In genomic region chr15:69902414-69903062, GRCh38 we compare ENCODE assay signal across 25 cellular contexts.
"Had no signal": no experiment of that assay in that cellular context is flagged by ENCODE, and none has a peak within 500 bp of the region (broad histone marks: within the 10 kb centered on the region; RNA-seq: fewer than 3 reads in every experiment).

No MANE protein-coding gene starts in this region.

- ATAC-seq: left colon; natural killer cell; psoas muscle; sciatic nerve; stimulated activated naive CD8-positive, alpha-beta T cell treated with anti-CD3 and anti-CD28 coated beads, Interleukin-15, amount 100 ng/mL, for 72 hours; upper lobe of right lung had no signal

- H3K27ac ChIP-seq: dorsolateral prefrontal cortex, ovary, psoas muscle, suprapubic skin, transverse colon, upper lobe of right lung, uterus had no signal

- H3K9me3 ChIP-seq: ovary, psoas muscle, suprapubic skin, transverse colon, upper lobe of right lung, uterus had no signal

- H3K9me3 Mint-ChIP-seq: memory B cell; natural killer cell; stimulated activated naive CD8-positive, alpha-beta T cell treated with anti-CD3 and anti-CD28 coated beads, Interleukin-15, amount 100 ng/mL, for 72 hours had no signal

- FAIRE-seq: colon, frontal cortex, islet of Langerhans had no signal

- H3K4me3 Mint-ChIP-seq: memory B cell; natural killer cell; stimulated activated naive CD8-positive, alpha-beta T cell treated with anti-CD3 and anti-CD28 coated beads, Interleukin-15, amount 100 ng/mL, for 72 hours had no signal

- H3K4me2 ChIP-seq: smooth muscle cell had no signal

- H3K4me1 ChIP-seq: psoas muscle, suprapubic skin, transverse colon, upper lobe of right lung, uterus had no signal

- H3K36me3 ChIP-seq: ovary, suprapubic skin, transverse colon, upper lobe of right lung, uterus had no signal

- H3K36me3 Mint-ChIP-seq: memory B cell, natural killer cell had no signal

- H3K4me3 ChIP-seq: dorsolateral prefrontal cortex, lung, ovary, psoas muscle, smooth muscle cell, suprapubic skin, transverse colon, upper lobe of right lung, uterus had no signal

- H3K27me3 ChIP-seq: ovary, transverse colon, upper lobe of right lung, uterus had no signal

- H3K27me3 Mint-ChIP-seq: memory B cell had no signal

- H3K27ac Mint-ChIP-seq: memory B cell, natural killer cell had no signal

- DNase-seq: dorsolateral prefrontal cortex; effector CD4-positive, alpha-beta T cell; hippocampal formation; left colon; natural killer cell; occipital lobe; ovary; posterior cingulate gyrus; psoas muscle; stimulated activated CD4-positive, alpha-beta T cell treated with anti-CD3 and anti-CD28 coated beads, Interleukin-12 subunit alpha, Interleukin-12 subunit beta, amount 100 ng/mL, for 4 hours; stimulated activated CD4-positive, alpha-beta T cell treated with anti-CD3 and anti-CD28 coated beads, Interleukin-1b, Interleukin-23, amount 100 ng/mL, for 48 hours; stimulated activated CD4-positive, alpha-beta T cell treated with anti-CD3 and anti-CD28 coated beads, Interleukin-4, amount 100 ng/mL, for 1 hour; stimulated activated CD8-positive, alpha-beta memory T cell treated with anti-CD3 and anti-CD28 coated beads, Interleukin-4, amount 100 ng/mL, for 48 hours; stimulated activated naive CD8-positive, alpha-beta T cell treated with anti-CD3 and anti-CD28 coated beads, Interleukin-15, amount 100 ng/mL, for 72 hours; transverse colon; upper lobe of right lung; uterus had no signal

- H3K4me1 Mint-ChIP-seq: natural killer cell; stimulated activated naive CD8-positive, alpha-beta T cell treated with anti-CD3 and anti-CD28 coated beads, Interleukin-15, amount 100 ng/mL, for 72 hours had no signal
